In the genomic region with DNA sequence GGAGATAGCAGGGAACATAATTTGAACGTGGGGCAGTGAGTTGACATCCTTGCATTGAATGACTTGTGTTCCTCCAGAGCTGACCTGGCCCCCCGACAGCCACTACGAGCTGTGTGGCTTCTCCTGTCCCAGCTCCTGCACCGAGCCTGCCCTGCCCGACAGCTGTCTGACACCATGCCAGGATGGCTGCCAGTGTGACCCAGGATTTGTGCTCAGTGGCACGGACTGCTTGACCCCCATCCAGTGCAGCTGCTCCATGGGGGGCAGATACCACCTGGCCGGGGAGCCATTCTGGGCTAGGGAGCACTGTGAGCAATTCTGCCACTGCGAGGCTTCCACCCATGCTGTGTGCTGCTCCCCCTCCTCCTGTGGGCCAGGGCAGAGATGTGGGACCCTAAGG, we compare ENCODE assay signal across 2 cellular contexts.
TF ChIP-seq lines count a peak whose summit lies in the region.

No MANE protein-coding gene starts in this region.

TF ChIP-seq in GM12891, 5 proteins besides CTCF, POLR2A, EP300 and RAD21:
- TF ChIP-seq PAX5 (IDR thresholded peaks at IDR 0.05; ENCODE audit: insufficient read depth, low read length, severe bottlenecking) (no peak), POLR2AphosphoS5 (IDR thresholded peaks at IDR 0.05; ENCODE audit: low read depth, low read length) (no peak), TAF1 (IDR thresholded peaks at IDR 0.05; ENCODE audit: low read depth, low read length) (no peak), SPI1 (IDR thresholded peaks at IDR 0.05; ENCODE audit: low read depth, low read length) (no peak), POU2F2 (IDR thresholded peaks at IDR 0.05; ENCODE audit: low read depth, low read length) (no peak)

TF ChIP-seq in SK-N-SH, 30 proteins besides CTCF, POLR2A, EP300 and RAD21:
- TF ChIP-seq FOXJ3 (CRISPR knock-in tag; IDR thresholded peaks at IDR 0.05) (no peak), GABPA (IDR thresholded peaks at IDR 0.05; ENCODE audit: low read depth) (no peak), TAF1 (IDR thresholded peaks at IDR 0.05; ENCODE audit: borderline replicate concordance, low read depth, low read length) (no peak), NRF1 (IDR thresholded peaks at IDR 0.05; ENCODE audit: low read depth, low read length) (no peak), YY1 (IDR thresholded peaks at IDR 0.05; ENCODE audit: low read depth) (no peak), GATA2 (CRISPR knock-in tag; IDR thresholded peaks at IDR 0.05) (no peak), RCOR1 (IDR thresholded peaks at IDR 0.05; ENCODE audit: low read length) (no peak), FOSL2 (IDR thresholded peaks at IDR 0.05; ENCODE audit: borderline replicate concordance, low read depth) (no peak), ELF1 (IDR thresholded peaks at IDR 0.05) (no peak), TCF12 (IDR thresholded peaks at IDR 0.05) (no peak)
- TF ChIP-seq, protein P1, sequence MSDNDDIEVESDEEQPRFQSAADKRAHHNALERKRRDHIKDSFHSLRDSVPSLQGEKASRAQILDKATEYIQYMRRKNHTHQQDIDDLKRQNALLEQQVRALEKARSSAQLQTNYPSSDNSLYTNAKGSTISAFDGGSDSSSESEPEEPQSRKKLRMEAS (IDR thresholded peaks at IDR 0.05; ENCODE audit: low read depth): no peak
- TF ChIP-seq, protein P2, sequence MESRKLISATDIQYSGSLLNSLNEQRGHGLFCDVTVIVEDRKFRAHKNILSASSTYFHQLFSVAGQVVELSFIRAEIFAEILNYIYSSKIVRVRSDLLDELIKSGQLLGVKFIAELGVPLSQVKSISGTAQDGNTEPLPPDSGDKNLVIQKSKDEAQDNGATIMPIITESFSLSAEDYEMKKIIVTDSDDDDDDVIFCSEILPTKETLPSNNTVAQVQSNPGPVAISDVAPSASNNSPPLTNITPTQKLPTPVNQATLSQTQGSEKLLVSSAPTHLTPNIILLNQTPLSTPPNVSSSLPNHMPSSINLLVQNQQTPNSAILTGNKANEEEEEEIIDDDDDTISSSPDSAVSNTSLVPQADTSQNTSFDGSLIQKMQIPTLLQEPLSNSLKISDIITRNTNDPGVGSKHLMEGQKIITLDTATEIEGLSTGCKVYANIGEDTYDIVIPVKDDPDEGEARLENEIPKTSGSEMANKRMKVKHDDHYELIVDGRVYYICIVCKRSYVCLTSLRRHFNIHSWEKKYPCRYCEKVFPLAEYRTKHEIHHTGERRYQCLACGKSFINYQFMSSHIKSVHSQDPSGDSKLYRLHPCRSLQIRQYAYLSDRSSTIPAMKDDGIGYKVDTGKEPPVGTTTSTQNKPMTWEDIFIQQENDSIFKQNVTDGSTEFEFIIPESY (IDR thresholded peaks at IDR 0.05; ENCODE audit: borderline replicate concordance, low read depth): no peak
- TF ChIP-seq, protein P3, sequence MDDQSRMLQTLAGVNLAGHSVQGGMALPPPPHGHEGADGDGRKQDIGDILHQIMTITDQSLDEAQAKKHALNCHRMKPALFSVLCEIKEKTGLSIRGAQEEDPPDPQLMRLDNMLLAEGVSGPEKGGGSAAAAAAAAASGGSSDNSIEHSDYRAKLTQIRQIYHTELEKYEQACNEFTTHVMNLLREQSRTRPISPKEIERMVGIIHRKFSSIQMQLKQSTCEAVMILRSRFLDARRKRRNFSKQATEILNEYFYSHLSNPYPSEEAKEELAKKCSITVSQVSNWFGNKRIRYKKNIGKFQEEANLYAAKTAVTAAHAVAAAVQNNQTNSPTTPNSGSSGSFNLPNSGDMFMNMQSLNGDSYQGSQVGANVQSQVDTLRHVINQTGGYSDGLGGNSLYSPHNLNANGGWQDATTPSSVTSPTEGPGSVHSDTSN (IDR thresholded peaks at IDR 0.05): no peak
